14 cellular contexts compared by ENCODE assay signal in genomic region chr10:78424721-78425120, GRCh38.
DNase-seq lines count a peak whose midpoint lies in the region; ATAC-seq and TF ChIP-seq lines count a peak whose summit lies in the region.
"Had no signal": no experiment of that assay in that cellular context is flagged by ENCODE, and none has a peak within 500 bp of the region (broad histone marks: within the 10 kb centered on the region; RNA-seq: fewer than 3 reads in every experiment).

No MANE protein-coding gene starts in this region.

- in situ Hi-C loops in ACHN (cut with HindIII; ENCODE audit: low pct_ligation_motif_present, low pct_unique_long_range_greater_than_20kb, low sequenced_read_pairs): no loop called here
- in situ Hi-C loops in GM13976 (cut with MboI; ENCODE audit: low sequenced_read_pairs, unreplicated experiment): no loop called here

- H3K9me3 Mint-ChIP-seq in glutamatergic neuron (ENCODE audit: unreplicated experiment): peaks cover 4% of the 10 kb centered on the region
- peaks cover 10 to 16% of the 10 kb centered on the region in 2 donors for H3K9me3 Mint-ChIP-seq in stimulated activated naive CD8-positive, alpha-beta T cell treated with anti-CD3 and anti-CD28 coated beads, Interleukin-15, amount 100 ng/mL, for 72 hours

- no peak for ATAC-seq in stimulated activated naive CD8-positive, alpha-beta T cell treated with anti-CD3 and anti-CD28 coated beads, Interleukin-15, amount 100 ng/mL, for 72 hours
- ATAC-seq in HG03342 (IDR thresholded peaks at IDR 0.05; ENCODE audit: unreplicated experiment): no peak
- ATAC-seq: sciatic nerve had no signal

- peaks cover 20% of the 10 kb centered on the region for H3K36me3 Mint-ChIP-seq in glutamatergic neuron (ENCODE audit: unreplicated experiment)

- DNase-seq in ACHN (peak; percentile 53), GM13976 (ENCODE audit: low spot score) (no peak), RKO (ENCODE audit: low spot score) (peak; percentile 49), glutamatergic neuron (no peak), foreskin fibroblast (no peak), islet precursor cell (no peak)
- no peak for DNase-seq in stimulated activated naive CD8-positive, alpha-beta T cell treated with anti-CD3 and anti-CD28 coated beads, Interleukin-15, amount 100 ng/mL, for 72 hours
- DNase-seq: activated gamma-delta T cell treated with Interleukin-2 at 50 U/mL for 16 hours; DND-41; NCI-H2081; stimulated activated naive CD4-positive, alpha-beta T cell treated with Interleukin-2 at 50 U/mL for 16 hours; T-helper 9 cell had no signal

- TF ChIP-seq CTCF in GM13976 (IDR thresholded peaks at IDR 0.05; ENCODE audit: borderline replicate concordance, control extremely low read depth, extremely low read depth, insufficient read depth, missing control alignments): peak; percentile 23
- TF ChIP-seq CTCF in glutamatergic neuron (IDR thresholded peaks at IDR 0.05; ENCODE audit: partially characterized antibody, unreplicated experiment): peak; percentile 26
- TF ChIP-seq CTCF in foreskin fibroblast (IDR thresholded peaks at IDR 0.05; ENCODE audit: low read depth, low read length): no peak

- no peak overlapping the region for H3K4me3 ChIP-seq in foreskin fibroblast (ENCODE audit: low read depth in 1 of 2, low read length in 2 of 2)

- no peak overlapping the region for H3K4me3 Mint-ChIP-seq in glutamatergic neuron (ENCODE audit: unreplicated experiment)
- H3K4me3 Mint-ChIP-seq in stimulated activated naive CD8-positive, alpha-beta T cell treated with anti-CD3 and anti-CD28 coated beads, Interleukin-15, amount 100 ng/mL, for 72 hours: no peak overlapping the region

- peaks cover 3% of the 10 kb centered on the region for H3K4me1 Mint-ChIP-seq in glutamatergic neuron (ENCODE audit: low read depth, unreplicated experiment)
- H3K4me1 Mint-ChIP-seq in stimulated activated naive CD8-positive, alpha-beta T cell treated with anti-CD3 and anti-CD28 coated beads, Interleukin-15, amount 100 ng/mL, for 72 hours: no peaks in the 10 kb centered on the region

- peaks cover 6% of the 10 kb centered on the region for H3K27me3 Mint-ChIP-seq in glutamatergic neuron (ENCODE audit: unreplicated experiment)
- H3K27me3 Mint-ChIP-seq in stimulated activated naive CD8-positive, alpha-beta T cell treated with anti-CD3 and anti-CD28 coated beads, Interleukin-15, amount 100 ng/mL, for 72 hours: peaks cover 11% of the 10 kb centered on the region

- H3K27ac Mint-ChIP-seq in glutamatergic neuron (ENCODE audit: unreplicated experiment): no peak overlapping the region
- no peak overlapping the region for H3K27ac Mint-ChIP-seq in stimulated activated naive CD8-positive, alpha-beta T cell treated with anti-CD3 and anti-CD28 coated beads, Interleukin-15, amount 100 ng/mL, for 72 hours

Comparison
In these comparisons a context has a peak if more than half of its experiments do, and no peak if none do; other contexts are left out.
1. DNase-seq: peak in ACHN (single experiment) and RKO (single experiment); none in GM13976 (single experiment), glutamatergic neuron (single experiment), foreskin fibroblast (0 of 2), stimulated activated naive CD8-positive, alpha-beta T cell treated with anti-CD3 and anti-CD28 coated beads, Interleukin-15, amount 100 ng/mL, for 72 hours (0 of 2) and islet precursor cell (single experiment).